1 cellular context compared by ENCODE assay signal in the genomic region with DNA sequence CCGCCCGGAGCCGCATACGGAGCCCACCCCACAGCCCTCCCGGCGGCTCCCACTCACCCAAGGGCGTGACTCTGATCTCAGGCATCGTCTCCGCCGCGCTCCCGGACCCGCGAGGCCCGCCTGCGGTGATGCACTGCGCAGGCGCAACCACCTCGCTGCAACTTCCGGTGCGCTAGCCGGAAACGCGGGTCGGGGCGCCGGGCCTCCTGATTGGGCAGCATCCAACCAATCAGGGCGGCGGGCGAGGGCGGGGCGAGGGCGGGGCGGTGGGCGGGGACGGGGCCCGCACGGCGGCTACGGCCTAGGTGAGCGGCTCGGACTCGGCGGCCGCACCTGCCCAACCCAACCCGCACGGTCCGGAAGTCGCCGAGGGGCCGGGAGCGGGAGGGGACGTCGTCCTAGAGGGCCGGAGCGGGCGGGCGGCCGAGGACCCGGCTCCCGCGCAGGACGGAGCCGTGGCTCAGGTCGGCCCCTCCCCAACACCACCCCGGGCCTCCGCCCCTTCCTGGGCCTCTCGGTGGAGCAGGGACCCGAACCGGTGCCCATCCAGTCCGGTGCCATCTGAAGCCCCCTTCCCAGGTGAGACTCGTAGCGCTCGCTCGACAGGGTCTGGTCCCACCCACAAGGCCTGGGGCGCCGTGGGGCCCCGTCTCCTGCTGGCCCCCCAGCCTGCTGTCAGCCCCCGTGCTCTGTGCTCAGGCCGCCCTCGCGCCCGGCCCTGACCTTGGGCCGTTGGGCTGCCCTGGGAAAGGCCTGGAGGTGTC.
TF ChIP-seq lines count a peak whose summit lies in the region.

TSS of gene CPTP (plus strand) at position 279 of the 764 bp plus-strand sequence. CDS start 2,109 bp downstream, outside the sequence.
TSS of gene INTS11 (minus strand) at position 137 of the 764 bp plus-strand sequence. CDS start at position 85, 52 bp downstream.

TF ChIP-seq in HepG2, 621 proteins besides CTCF, POLR2A, EP300 and RAD21 (continued from another document and continues in another):
- TF ChIP-seq, protein P1, sequence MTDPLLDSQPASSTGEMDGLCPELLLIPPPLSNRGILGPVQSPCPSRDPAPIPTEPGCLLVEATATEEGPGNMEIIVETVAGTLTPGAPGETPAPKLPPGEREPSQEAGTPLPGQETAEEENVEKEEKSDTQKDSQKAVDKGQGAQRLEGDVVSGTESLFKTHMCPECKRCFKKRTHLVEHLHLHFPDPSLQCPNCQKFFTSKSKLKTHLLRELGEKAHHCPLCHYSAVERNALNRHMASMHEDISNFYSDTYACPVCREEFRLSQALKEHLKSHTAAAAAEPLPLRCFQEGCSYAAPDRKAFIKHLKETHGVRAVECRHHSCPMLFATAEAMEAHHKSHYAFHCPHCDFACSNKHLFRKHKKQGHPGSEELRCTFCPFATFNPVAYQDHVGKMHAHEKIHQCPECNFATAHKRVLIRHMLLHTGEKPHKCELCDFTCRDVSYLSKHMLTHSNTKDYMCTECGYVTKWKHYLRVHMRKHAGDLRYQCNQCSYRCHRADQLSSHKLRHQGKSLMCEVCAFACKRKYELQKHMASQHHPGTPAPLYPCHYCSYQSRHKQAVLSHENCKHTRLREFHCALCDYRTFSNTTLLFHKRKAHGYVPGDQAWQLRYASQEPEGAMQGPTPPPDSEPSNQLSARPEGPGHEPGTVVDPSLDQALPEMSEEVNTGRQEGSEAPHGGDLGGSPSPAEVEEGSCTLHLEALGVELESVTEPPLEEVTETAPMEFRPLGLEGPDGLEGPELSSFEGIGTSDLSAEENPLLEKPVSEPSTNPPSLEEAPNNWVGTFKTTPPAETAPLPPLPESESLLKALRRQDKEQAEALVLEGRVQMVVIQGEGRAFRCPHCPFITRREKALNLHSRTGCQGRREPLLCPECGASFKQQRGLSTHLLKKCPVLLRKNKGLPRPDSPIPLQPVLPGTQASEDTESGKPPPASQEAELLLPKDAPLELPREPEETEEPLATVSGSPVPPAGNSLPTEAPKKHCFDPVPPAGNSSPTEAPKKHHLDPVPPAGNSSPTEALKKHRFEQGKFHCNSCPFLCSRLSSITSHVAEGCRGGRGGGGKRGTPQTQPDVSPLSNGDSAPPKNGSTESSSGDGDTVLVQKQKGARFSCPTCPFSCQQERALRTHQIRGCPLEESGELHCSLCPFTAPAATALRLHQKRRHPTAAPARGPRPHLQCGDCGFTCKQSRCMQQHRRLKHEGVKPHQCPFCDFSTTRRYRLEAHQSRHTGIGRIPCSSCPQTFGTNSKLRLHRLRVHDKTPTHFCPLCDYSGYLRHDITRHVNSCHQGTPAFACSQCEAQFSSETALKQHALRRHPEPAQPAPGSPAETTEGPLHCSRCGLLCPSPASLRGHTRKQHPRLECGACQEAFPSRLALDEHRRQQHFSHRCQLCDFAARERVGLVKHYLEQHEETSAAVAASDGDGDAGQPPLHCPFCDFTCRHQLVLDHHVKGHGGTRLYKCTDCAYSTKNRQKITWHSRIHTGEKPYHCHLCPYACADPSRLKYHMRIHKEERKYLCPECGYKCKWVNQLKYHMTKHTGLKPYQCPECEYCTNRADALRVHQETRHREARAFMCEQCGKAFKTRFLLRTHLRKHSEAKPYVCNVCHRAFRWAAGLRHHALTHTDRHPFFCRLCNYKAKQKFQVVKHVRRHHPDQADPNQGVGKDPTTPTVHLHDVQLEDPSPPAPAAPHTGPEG (CRISPR knock-in tag; IDR thresholded peaks at IDR 0.05): peak; percentile 97
- TF ChIP-seq SMYD3 (CRISPR knock-in tag; IDR thresholded peaks at IDR 0.05) (no peak), HNRNPK (IDR thresholded peaks at IDR 0.05; ENCODE audit: low read depth, low read length, poor library complexity, severe bottlenecking) (no peak), TRIM24 (CRISPR knock-in tag; IDR thresholded peaks at IDR 0.05) (no peak), SALL1 (CRISPR knock-in tag; IDR thresholded peaks at IDR 0.05) (peak; percentile 55; the same call in 1 of the 2 replicates), TOE1 (CRISPR knock-in tag; IDR thresholded peaks at IDR 0.05) (no peak), ZNF326 (CRISPR knock-in tag; IDR thresholded peaks at IDR 0.05; ENCODE audit: borderline replicate concordance) (no peak), ZNF234 (CRISPR knock-in tag; conservative IDR thresholded peaks at IDR 0.05) (peak; percentile 74; the same call in 1 of the 2 replicates), KDM2A (CRISPR knock-in tag; IDR thresholded peaks at IDR 0.05; ENCODE audit: borderline replicate concordance, low read depth) (peak; percentile 44), NR0B2 (CRISPR knock-in tag; IDR thresholded peaks at IDR 0.05) (peak; percentile 9; the same call in 1 of the 2 replicates), KLF15 (CRISPR knock-in tag; IDR thresholded peaks at IDR 0.05; ENCODE audit: borderline replicate concordance) (no peak), ZNF792 (CRISPR knock-in tag; IDR thresholded peaks at IDR 0.05) (no peak; the same call in 1 of the 2 replicates), ADNP (CRISPR knock-in tag; IDR thresholded peaks at IDR 0.05) (no peak), ZNF644 (CRISPR knock-in tag; IDR thresholded peaks at IDR 0.05; ENCODE audit: low read depth) (no peak), TRIM22 (IDR thresholded peaks at IDR 0.05) (no peak), ZNF318 (CRISPR knock-in tag; IDR thresholded peaks at IDR 0.05) (peak; percentile 87; the same call in 1 of the 2 replicates), ZFP37 (CRISPR knock-in tag; IDR thresholded peaks at IDR 0.05; ENCODE audit: borderline replicate concordance) (no peak)
- TF ChIP-seq, protein P2, sequence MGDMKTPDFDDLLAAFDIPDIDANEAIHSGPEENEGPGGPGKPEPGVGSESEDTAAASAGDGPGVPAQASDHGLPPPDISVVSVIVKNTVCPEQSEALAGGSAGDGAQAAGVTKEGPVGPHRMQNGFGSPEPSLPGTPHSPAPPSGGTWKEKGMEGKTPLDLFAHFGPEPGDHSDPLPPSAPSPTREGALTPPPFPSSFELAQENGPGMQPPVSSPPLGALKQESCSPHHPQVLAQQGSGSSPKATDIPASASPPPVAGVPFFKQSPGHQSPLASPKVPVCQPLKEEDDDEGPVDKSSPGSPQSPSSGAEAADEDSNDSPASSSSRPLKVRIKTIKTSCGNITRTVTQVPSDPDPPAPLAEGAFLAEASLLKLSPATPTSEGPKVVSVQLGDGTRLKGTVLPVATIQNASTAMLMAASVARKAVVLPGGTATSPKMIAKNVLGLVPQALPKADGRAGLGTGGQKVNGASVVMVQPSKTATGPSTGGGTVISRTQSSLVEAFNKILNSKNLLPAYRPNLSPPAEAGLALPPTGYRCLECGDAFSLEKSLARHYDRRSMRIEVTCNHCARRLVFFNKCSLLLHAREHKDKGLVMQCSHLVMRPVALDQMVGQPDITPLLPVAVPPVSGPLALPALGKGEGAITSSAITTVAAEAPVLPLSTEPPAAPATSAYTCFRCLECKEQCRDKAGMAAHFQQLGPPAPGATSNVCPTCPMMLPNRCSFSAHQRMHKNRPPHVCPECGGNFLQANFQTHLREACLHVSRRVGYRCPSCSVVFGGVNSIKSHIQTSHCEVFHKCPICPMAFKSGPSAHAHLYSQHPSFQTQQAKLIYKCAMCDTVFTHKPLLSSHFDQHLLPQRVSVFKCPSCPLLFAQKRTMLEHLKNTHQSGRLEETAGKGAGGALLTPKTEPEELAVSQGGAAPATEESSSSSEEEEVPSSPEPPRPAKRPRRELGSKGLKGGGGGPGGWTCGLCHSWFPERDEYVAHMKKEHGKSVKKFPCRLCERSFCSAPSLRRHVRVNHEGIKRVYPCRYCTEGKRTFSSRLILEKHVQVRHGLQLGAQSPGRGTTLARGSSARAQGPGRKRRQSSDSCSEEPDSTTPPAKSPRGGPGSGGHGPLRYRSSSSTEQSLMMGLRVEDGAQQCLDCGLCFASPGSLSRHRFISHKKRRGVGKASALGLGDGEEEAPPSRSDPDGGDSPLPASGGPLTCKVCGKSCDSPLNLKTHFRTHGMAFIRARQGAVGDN (CRISPR knock-in tag; IDR thresholded peaks at IDR 0.05): peak; percentile 84
- TF ChIP-seq, protein P3, sequence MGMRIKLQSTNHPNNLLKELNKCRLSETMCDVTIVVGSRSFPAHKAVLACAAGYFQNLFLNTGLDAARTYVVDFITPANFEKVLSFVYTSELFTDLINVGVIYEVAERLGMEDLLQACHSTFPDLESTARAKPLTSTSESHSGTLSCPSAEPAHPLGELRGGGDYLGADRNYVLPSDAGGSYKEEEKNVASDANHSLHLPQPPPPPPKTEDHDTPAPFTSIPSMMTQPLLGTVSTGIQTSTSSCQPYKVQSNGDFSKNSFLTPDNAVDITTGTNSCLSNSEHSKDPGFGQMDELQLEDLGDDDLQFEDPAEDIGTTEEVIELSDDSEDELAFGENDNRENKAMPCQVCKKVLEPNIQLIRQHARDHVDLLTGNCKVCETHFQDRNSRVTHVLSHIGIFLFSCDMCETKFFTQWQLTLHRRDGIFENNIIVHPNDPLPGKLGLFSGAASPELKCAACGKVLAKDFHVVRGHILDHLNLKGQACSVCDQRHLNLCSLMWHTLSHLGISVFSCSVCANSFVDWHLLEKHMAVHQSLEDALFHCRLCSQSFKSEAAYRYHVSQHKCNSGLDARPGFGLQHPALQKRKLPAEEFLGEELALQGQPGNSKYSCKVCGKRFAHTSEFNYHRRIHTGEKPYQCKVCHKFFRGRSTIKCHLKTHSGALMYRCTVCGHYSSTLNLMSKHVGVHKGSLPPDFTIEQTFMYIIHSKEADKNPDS (CRISPR knock-in tag; IDR thresholded peaks at IDR 0.05): 0 out of 2 replicates have a peak, but pooled peaks have one; percentile 17
- TF ChIP-seq, protein P4, sequence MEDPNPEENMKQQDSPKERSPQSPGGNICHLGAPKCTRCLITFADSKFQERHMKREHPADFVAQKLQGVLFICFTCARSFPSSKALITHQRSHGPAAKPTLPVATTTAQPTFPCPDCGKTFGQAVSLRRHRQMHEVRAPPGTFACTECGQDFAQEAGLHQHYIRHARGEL (CRISPR knock-in tag; IDR thresholded peaks at IDR 0.05): 0 out of 2 replicates have a peak, but pooled peaks have one; percentile 63
- TF ChIP-seq, protein P5, sequence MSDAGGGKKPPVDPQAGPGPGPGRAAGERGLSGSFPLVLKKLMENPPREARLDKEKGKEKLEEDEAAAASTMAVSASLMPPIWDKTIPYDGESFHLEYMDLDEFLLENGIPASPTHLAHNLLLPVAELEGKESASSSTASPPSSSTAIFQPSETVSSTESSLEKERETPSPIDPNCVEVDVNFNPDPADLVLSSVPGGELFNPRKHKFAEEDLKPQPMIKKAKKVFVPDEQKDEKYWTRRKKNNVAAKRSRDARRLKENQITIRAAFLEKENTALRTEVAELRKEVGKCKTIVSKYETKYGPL (CRISPR knock-in tag; IDR thresholded peaks at IDR 0.05): 0 out of 2 replicates have a peak, but pooled peaks have one; percentile 27
